In the genomic region with DNA sequence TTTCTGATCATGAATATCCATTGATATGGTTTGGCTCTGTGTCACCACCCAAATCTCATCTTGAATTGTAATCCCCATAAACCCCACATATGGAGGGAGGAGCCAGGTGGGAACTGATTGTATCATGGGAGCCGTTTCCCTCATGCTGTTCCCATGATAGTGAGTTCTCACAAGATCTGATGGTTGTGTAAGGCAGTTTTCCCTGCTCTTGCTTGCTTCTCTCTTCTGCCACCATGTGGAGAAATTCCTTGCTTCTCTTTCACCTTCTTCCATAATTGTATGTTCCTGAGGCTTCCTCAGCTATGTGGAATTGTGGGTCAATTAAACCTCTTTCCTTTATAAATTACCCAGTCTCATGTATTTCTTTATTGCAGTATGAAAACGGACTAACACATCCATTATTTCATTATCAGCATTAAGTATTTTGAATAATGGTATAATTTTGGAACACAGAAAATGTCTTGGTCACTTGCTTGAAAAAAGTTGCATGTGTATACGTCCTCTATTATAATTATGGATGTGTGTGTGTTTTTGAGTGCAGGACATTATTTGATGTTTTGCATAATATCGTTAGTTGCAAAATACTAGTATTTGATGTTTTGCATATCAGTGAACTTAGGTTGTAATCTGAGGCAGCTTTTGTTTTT, we compare ENCODE assay signal across 8 cellular contexts.
DNase-seq lines count a peak whose midpoint lies in the region; ATAC-seq and TF ChIP-seq lines count a peak whose summit lies in the region.

No MANE protein-coding gene starts in this region.

- no peaks in the 10 kb centered on the region for H4K20me1 ChIP-seq in DND-41 (ENCODE audit: insufficient read depth, low read length)

- TF ChIP-seq POLR2A in body of pancreas (IDR thresholded peaks at IDR 0.05) (no peak), sigmoid colon (IDR thresholded peaks at IDR 0.05) (no peak)

- no peak overlapping the region for H3K27ac ChIP-seq in DND-41 (ENCODE audit: low read length)
- no peak overlapping the region for H3K27ac ChIP-seq in body of pancreas
- H3K27ac ChIP-seq in tibial artery: no peak overlapping the region
- H3K27ac ChIP-seq in sigmoid colon: no peak overlapping the region

- ATAC-seq in DND-41 (ENCODE audit: insufficient read depth, low read depth): no peak
- no peak for ATAC-seq in body of pancreas
- no peak for ATAC-seq in GM21423 (IDR thresholded peaks at IDR 0.05; ENCODE audit: unreplicated experiment)

- DNase-seq in DND-41: no peak
- DNase-seq in LoVo (ENCODE audit: low spot score): peak; percentile 35
- DNase-seq in body of pancreas: peak in 1 of 4 donors; percentile 7
- peak; percentile 66 for DNase-seq in medulla oblongata (ENCODE audit: extremely low spot score)
- DNase-seq in tibial artery: no peak
- no peak for DNase-seq in sigmoid colon
- no peak for DNase-seq in mucosa of gallbladder (ENCODE audit: low spot score)

- WGBS in body of pancreas, 2 donors: 34 to 39% methylated on average over 4 of the region's 4 CpGs
- WGBS in sigmoid colon, 2 donors: 50 to 67% methylated on average over 4 of the region's 4 CpGs

- peak overlapping the region; percentile 51; the same call in 1 of the 2 replicates for H2AFZ ChIP-seq in DND-41 (ENCODE audit: low read depth, low read length)

- H3K36me3 ChIP-seq in DND-41 (ENCODE audit: insufficient read depth, low read length) (no peaks in the 10 kb centered on the region), body of pancreas (replicated peaks in 1 of 2; ENCODE audit: insufficient read depth in 1 of 2, low read depth in 2 of 2) (no peaks in the 10 kb centered on the region), tibial artery (no peaks in the 10 kb centered on the region), sigmoid colon (no peaks in the 10 kb centered on the region)

- no peak for TF ChIP-seq EP300 in sigmoid colon (IDR thresholded peaks at IDR 0.05)

- H3K27me3 ChIP-seq in DND-41 (ENCODE audit: insufficient read depth, low read length, poor library complexity): no peaks in the 10 kb centered on the region
- H3K27me3 ChIP-seq in body of pancreas: no peaks in the 10 kb centered on the region
- no peaks in the 10 kb centered on the region for H3K27me3 ChIP-seq in tibial artery
- H3K27me3 ChIP-seq in sigmoid colon: no peaks in the 10 kb centered on the region

- H3K9me3 ChIP-seq in DND-41 (ENCODE audit: insufficient read depth, low read length, severe bottlenecking) (no peaks in the 10 kb centered on the region), body of pancreas (no peaks in the 10 kb centered on the region), tibial artery (no peaks in the 10 kb centered on the region), sigmoid colon (no peaks in the 10 kb centered on the region)

- TF ChIP-seq CTCF in DND-41 (IDR thresholded peaks at IDR 0.05; ENCODE audit: borderline replicate concordance, extremely low read depth, low read length, poor library complexity, severe bottlenecking) (peak; percentile 47), body of pancreas (IDR thresholded peaks at IDR 0.05) (peak in 4 of 7 experiments; percentile 29 to 40 (median 34)), tibial artery (IDR thresholded peaks at IDR 0.05) (peak in 1 of 2 experiments; percentile 37), sigmoid colon (IDR thresholded peaks at IDR 0.05) (no peak)

- no peak overlapping the region for H3K9ac ChIP-seq in DND-41 (ENCODE audit: low read depth, low read length)

- H3K79me2 ChIP-seq in DND-41 (ENCODE audit: insufficient read depth, low read length): no peaks in the 10 kb centered on the region

- H3K4me3 ChIP-seq in DND-41 (ENCODE audit: low read depth in 1 of 2, low read length in 2 of 2): no peak overlapping the region
- no peak overlapping the region for H3K4me3 ChIP-seq in body of pancreas
- no peak overlapping the region for H3K4me3 ChIP-seq in tibial artery
- H3K4me3 ChIP-seq in sigmoid colon: no peak overlapping the region

- H3K4me2 ChIP-seq in DND-41 (ENCODE audit: insufficient read depth, low read length): no peak overlapping the region

- intact Hi-C loops in body of pancreas (cut with DNase I): no loop called here
- intact Hi-C loops in tibial artery (cut with DNase I; ENCODE audit: low total_unique reads): no loop called here
- intact Hi-C loops in sigmoid colon (cut with DNase I): loop anchor here (10.0 kb wide), 1 partner anchor 339 kb away; the partner anchor contains the start of gene PCDH10

- no peaks in the 10 kb centered on the region for H3K4me1 ChIP-seq in DND-41 (ENCODE audit: insufficient read depth, low read length)
- no peaks in the 10 kb centered on the region for H3K4me1 ChIP-seq in body of pancreas
- no peaks in the 10 kb centered on the region for H3K4me1 ChIP-seq in tibial artery
- H3K4me1 ChIP-seq in sigmoid colon: no peaks in the 10 kb centered on the region

Comparison
In these comparisons a context has a peak if more than half of its experiments do, and no peak if none do; other contexts are left out.
1. DNase-seq: peak in LoVo (single experiment) and medulla oblongata (single experiment); none in DND-41 (single experiment), tibial artery (0 of 2), sigmoid colon (single experiment) and mucosa of gallbladder (single experiment).
2. CTCF ChIP-seq: peak in DND-41 (single experiment) and body of pancreas (4 of 7); none in sigmoid colon (0 of 4).